1 cellular context compared by ENCODE assay signal in genomic region chr11:95296621-95297025, GRCh38.
TF ChIP-seq lines count a peak whose summit lies in the region.

No MANE protein-coding gene starts in this region.

TF ChIP-seq in H1, 55 proteins besides CTCF, POLR2A, EP300 and RAD21 (continued from another document):
- no peak for TF ChIP-seq TEAD4 (IDR thresholded peaks at IDR 0.05; ENCODE audit: low read depth, low read length)
- no peak for TF ChIP-seq CBX5 (IDR thresholded peaks at IDR 0.05; ENCODE audit: low read depth, low read length)
- no peak for TF ChIP-seq PHF8 (conservative IDR thresholded peaks at IDR 0.05; ENCODE audit: low read depth, low read length)
